Comparison of ENCODE assay signal across 8 cellular contexts in the genomic region with DNA sequence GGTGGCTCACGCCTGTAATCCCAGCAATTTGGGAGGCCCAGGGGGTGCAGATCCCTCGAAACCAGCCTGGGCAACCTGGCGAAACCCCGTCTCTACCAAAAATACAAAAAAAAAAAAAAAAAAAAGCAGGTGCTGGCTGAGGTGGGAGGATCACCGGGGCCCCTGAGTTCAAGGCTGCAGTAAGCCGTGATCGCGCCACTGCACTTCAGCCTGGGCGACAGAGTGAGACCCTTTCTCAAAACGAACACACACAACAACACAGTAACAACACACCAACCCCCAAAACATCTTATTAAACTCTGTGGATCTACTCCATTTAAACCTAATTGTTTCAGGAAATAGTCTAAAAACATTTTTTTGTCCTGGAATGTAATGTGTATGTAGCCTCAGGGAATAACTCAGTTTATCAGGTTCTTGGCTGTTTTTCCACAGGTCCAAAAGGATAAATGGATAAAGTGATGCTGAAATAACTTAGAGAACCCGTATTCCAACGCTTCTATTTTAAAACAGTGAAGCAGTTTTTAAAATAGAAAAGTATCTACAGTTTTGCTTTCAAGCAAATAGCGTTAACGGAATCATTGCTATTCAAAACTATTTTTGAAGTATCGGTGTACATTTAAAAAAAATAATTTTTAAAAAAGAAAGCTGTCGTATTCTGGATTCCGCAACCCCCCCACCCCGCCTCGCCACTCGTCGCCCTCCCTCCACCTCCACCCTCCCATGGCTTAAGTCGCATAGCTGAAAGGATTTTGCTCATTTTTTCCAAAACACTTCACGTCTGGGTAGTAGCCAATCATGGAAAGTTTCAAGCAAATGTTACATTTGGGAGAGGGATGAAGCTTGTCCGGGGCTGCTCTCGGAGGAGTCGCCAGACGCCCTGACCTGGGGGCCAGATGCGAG. TPM values are rescaled to one million over a fixed set of nuclear protein-coding genes. Genes with fewer than 3 reads are reported as not detected.
DNase-seq lines count a peak whose midpoint lies in the region; ATAC-seq lines count a peak whose summit lies in the region.

No MANE protein-coding gene starts in this region.

- peak; percentile 10 for DNase-seq in ELR (ENCODE audit: low read depth)
- DNase-seq in M059J (ENCODE audit: low read depth) = peak; percentile 30
- DNase-seq in activated naive CD4-positive, alpha-beta T cell treated with anti-CD3 and anti-CD28 coated beads, Interleukin-2, amount 50 U/mL, for 16 hours = peak; percentile 59
- DNase-seq in right cardiac atrium = no peak
- peak; percentile 59 for DNase-seq in stimulated activated CD4-positive, alpha-beta T cell treated with anti-CD3 and anti-CD28 coated beads, Interleukin-15, amount 100 ng/mL, for 24 hours
- no peak for DNase-seq in HuH-7.5 (ENCODE audit: low spot score)

- 32% methylated on average over 28 of the region's 28 CpGs for WGBS in right cardiac atrium

- H3K27me3 ChIP-seq in right cardiac atrium (ENCODE audit: control insufficient read depth, insufficient read depth) = no peaks in the 10 kb centered on the region

- H3K4me1 ChIP-seq in right cardiac atrium (ENCODE audit: control insufficient read depth, insufficient read depth, low read length) = no peaks in the 10 kb centered on the region

- ATAC-seq in right cardiac atrium = no peak
- no peak for ATAC-seq in HG03439 (IDR thresholded peaks at IDR 0.05; ENCODE audit: unreplicated experiment)
- ATAC-seq in HG02678 (IDR thresholded peaks at IDR 0.05; ENCODE audit: unreplicated experiment) = no peak

- peak overlapping the region; percentile 100 for H3K27ac ChIP-seq in right cardiac atrium (ENCODE audit: low read length)

- H3K9me3 ChIP-seq in right cardiac atrium (ENCODE audit: control insufficient read depth, low read length) = no peaks in the 10 kb centered on the region

- intact Hi-C loops in right cardiac atrium (cut with DNase I) = no loop called here

- peak overlapping the region; percentile 90 for H3K4me3 ChIP-seq in right cardiac atrium (ENCODE audit: low read length)

RNA-seq across cellular contexts. Expression of gene GLS, which starts 0.9 kb away (rescaled TPM):
- total RNA-seq in M059J (2014; rRNA removed; shearing (Covaris generic)) = 87.7 and 89.5 TPM in 2 replicates
- total RNA-seq in right cardiac atrium = 100 to 1,000 TPM in 1 of 4 donors, 10 to 100 TPM in 3; 79.8 to 106 (median 91.5) TPM
- 33.4 TPM for polyA plus RNA-seq in right cardiac atrium

Comparison
In these comparisons a context has a peak if more than half of its experiments do, and no peak if none do; other contexts are left out.
1. DNase-seq: peak in ELR (single experiment), M059J (single experiment), activated naive CD4-positive, alpha-beta T cell treated with anti-CD3 and anti-CD28 coated beads, Interleukin-2, amount 50 U/mL, for 16 hours (single experiment) and stimulated activated CD4-positive, alpha-beta T cell treated with anti-CD3 and anti-CD28 coated beads, Interleukin-15, amount 100 ng/mL, for 24 hours (single experiment); none in right cardiac atrium (0 of 3) and HuH-7.5 (single experiment).